17 cellular contexts compared by ENCODE assay signal in the genomic region with DNA sequence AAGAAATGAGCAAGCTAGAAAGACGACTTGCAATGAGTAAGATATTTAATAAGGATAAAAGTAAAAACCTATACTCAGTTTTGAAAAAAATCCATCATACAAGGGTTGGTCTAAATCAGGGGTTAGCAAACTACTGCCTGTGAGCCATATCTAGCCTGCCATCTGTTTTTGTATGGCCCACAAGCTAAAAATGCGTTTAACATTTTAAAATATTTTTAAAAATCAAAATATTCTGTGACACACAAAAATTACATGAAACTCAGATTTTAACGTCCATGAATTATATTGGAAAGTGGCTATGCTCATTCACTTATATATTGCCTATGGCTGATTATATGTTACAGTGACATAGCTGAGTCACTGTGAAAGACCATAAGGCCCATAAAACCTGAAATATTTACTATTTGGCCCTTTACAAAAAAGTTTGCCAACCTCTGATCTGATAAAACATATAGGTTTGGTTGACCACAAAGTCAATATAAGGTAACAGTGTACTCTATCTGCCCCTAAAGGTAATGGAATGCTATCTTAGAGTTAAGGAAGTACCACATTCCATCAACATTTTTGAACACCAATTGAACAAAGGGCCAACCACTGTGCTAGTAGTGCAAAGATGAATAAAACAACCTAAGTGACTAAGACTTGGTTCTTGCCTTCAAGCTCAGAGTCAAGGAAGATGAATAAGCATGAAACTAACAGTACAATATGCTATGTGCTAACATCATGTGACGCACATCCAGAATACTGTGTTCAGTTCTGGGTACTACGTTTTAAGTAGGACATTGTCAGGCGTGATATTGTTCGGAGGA. TPM values are rescaled to one million over a fixed set of nuclear protein-coding genes. Genes with fewer than 3 reads are reported as not detected.
DNase-seq lines count a peak whose midpoint lies in the region; ATAC-seq, FAIRE-seq and TF ChIP-seq lines count a peak whose summit lies in the region.
"Had no signal": no experiment of that assay in that cellular context is flagged by ENCODE, and none has a peak within 500 bp of the region (broad histone marks: within the 10 kb centered on the region; RNA-seq: fewer than 3 reads in every experiment).

No MANE protein-coding gene starts in this region.

- H3K4me3 ChIP-seq in keratinocyte (ENCODE audit: control insufficient read depth in 2 of 3, extremely low read depth in 1 of 3, insufficient read depth in 2 of 3, low read depth in 1 of 3, low read length in 3 of 3), result no peak overlapping the region
- H3K4me3 ChIP-seq: HAP-1 had no signal

- H2AFZ ChIP-seq in keratinocyte (ENCODE audit: control insufficient read depth, low read length), result no peak overlapping the region

- intact Hi-C loops in activated CD4-positive, alpha-beta memory T cell treated with anti-CD3 and anti-CD28 coated beads for 36 hours (cut with micrococcal nuclease), result loop anchor here (2.0 kb wide), 1 partner anchor 24 kb away; no protein-coding TSS in a partner anchor

- no peaks in the 10 kb centered on the region for H3K27me3 Mint-ChIP-seq in activated CD4-positive, alpha-beta memory T cell treated with anti-CD3 and anti-CD28 coated beads for 36 hours
- no peaks in the 10 kb centered on the region for H3K27me3 Mint-ChIP-seq in activated CD4-positive, alpha-beta memory T cell treated with anti-CD3 and anti-CD28 coated beads, Interleukin-2, amount 10 ng/mL, durations not matched to agents 7 days and 5 days
- H3K27me3 Mint-ChIP-seq in activated naive CD8-positive, alpha-beta T cell treated with anti-CD3 and anti-CD28 coated beads for 36 hours, result no peaks in the 10 kb centered on the region
- H3K27me3 Mint-ChIP-seq: CD4-positive, alpha-beta memory T cell had no signal

- H3K4me2 ChIP-seq in keratinocyte (ENCODE audit: control insufficient read depth, extremely low read depth, insufficient read depth, low read depth, low read length), result no peak overlapping the region

- no peak overlapping the region for H3K9ac ChIP-seq in keratinocyte (ENCODE audit: control insufficient read depth, extremely low read depth, insufficient read depth, low read length)

- peak overlapping the region; percentile 15 for H3K27ac ChIP-seq in keratinocyte (ENCODE audit: control insufficient read depth, insufficient read depth, low read length)

- no peak for TF ChIP-seq CTCF in keratinocyte (optimal IDR thresholded peaks at IDR 0.05 in 1 of 3, IDR thresholded peaks at IDR 0.05 in 1 of 3, conservative IDR thresholded peaks at IDR 0.05 in 1 of 3; ENCODE audit: extremely low read depth in 1 of 3, insufficient read depth in 2 of 3, low read length in 3 of 3)

- H4K20me1 ChIP-seq in keratinocyte (ENCODE audit: control insufficient read depth, extremely low read depth, insufficient read depth, low read length), result no peaks in the 10 kb centered on the region

- no peak overlapping the region for H3K4me3 Mint-ChIP-seq in activated CD4-positive, alpha-beta memory T cell treated with anti-CD3 and anti-CD28 coated beads for 36 hours
- no peak overlapping the region for H3K4me3 Mint-ChIP-seq in activated CD4-positive, alpha-beta memory T cell treated with anti-CD3 and anti-CD28 coated beads, Interleukin-2, amount 10 ng/mL, durations not matched to agents 7 days and 5 days
- H3K4me3 Mint-ChIP-seq in activated naive CD8-positive, alpha-beta T cell treated with anti-CD3 and anti-CD28 coated beads for 36 hours, result peak overlapping the region; percentile 27
- H3K4me3 Mint-ChIP-seq: WTC11 had no signal

- H3K36me3 ChIP-seq in keratinocyte (ENCODE audit: control insufficient read depth in 2 of 2, extremely low read depth in 1 of 2, insufficient read depth in 2 of 2, low read length in 2 of 2), result no peaks in the 10 kb centered on the region
- H3K36me3 ChIP-seq: HAP-1 had no signal

- dilution Hi-C loops in keratinocyte (cut with MboI; ENCODE audit: extremely low pct_ligation_motif_present, low sequenced_read_pairs), result no loop called here

- H3K9me3 Mint-ChIP-seq in activated CD4-positive, alpha-beta memory T cell treated with anti-CD3 and anti-CD28 coated beads for 36 hours, result no peaks in the 10 kb centered on the region
- no peaks in the 10 kb centered on the region for H3K9me3 Mint-ChIP-seq in activated CD4-positive, alpha-beta memory T cell treated with anti-CD3 and anti-CD28 coated beads, Interleukin-2, amount 10 ng/mL, durations not matched to agents 7 days and 5 days
- H3K9me3 Mint-ChIP-seq in activated naive CD8-positive, alpha-beta T cell treated with anti-CD3 and anti-CD28 coated beads for 36 hours, result no peaks in the 10 kb centered on the region
- H3K9me3 Mint-ChIP-seq: CD4-positive, alpha-beta memory T cell; WTC11 had no signal

- H3K36me3 Mint-ChIP-seq in activated CD4-positive, alpha-beta memory T cell treated with anti-CD3 and anti-CD28 coated beads for 36 hours, result peaks cover 20% of the 10 kb centered on the region
- peaks cover 45% of the 10 kb centered on the region for H3K36me3 Mint-ChIP-seq in activated CD4-positive, alpha-beta memory T cell treated with anti-CD3 and anti-CD28 coated beads, Interleukin-2, amount 10 ng/mL, durations not matched to agents 7 days and 5 days (ENCODE audit: low read depth)
- peaks cover 39% of the 10 kb centered on the region for H3K36me3 Mint-ChIP-seq in activated naive CD8-positive, alpha-beta T cell treated with anti-CD3 and anti-CD28 coated beads for 36 hours
- H3K36me3 Mint-ChIP-seq: WTC11 had no signal

- POLR2A ChIA-PET in activated CD4-positive, alpha-beta memory T cell treated with anti-CD3 and anti-CD28 coated beads for 36 hours (lab: Charles Lee), result interaction anchor here (0.6 kb wide), 1 partner anchor 21 kb away, joined by 3 read pairs; no protein-coding TSS in a partner anchor
- POLR2A ChIA-PET in activated CD4-positive, alpha-beta memory T cell treated with anti-CD3 and anti-CD28 coated beads, Interleukin-2, amount 10 ng/mL, durations not matched to agents 7 days and 5 days (lab: Charles Lee), result no interaction called here

- no peak for ATAC-seq in left lobe of liver
- ATAC-seq: left colon, WTC11 had no signal

- H3K4me1 Mint-ChIP-seq in activated CD4-positive, alpha-beta memory T cell treated with anti-CD3 and anti-CD28 coated beads for 36 hours (ENCODE audit: low read depth), result peaks cover 44% of the 10 kb centered on the region
- peaks cover 47% of the 10 kb centered on the region for H3K4me1 Mint-ChIP-seq in activated CD4-positive, alpha-beta memory T cell treated with anti-CD3 and anti-CD28 coated beads, Interleukin-2, amount 10 ng/mL, durations not matched to agents 7 days and 5 days
- H3K4me1 Mint-ChIP-seq in activated naive CD8-positive, alpha-beta T cell treated with anti-CD3 and anti-CD28 coated beads for 36 hours, result peaks cover 31% of the 10 kb centered on the region

- CTCF ChIA-PET in activated CD4-positive, alpha-beta memory T cell treated with anti-CD3 and anti-CD28 coated beads for 36 hours (lab: Charles Lee), result interaction anchor here (1.0 to 1.6 kb wide), 4 partner anchors 17 to 82 kb away, joined by 4 to 14 read pairs (median 8); no protein-coding TSS in a partner anchor
- CTCF ChIA-PET in activated CD4-positive, alpha-beta memory T cell treated with anti-CD3 and anti-CD28 coated beads, Interleukin-2, amount 10 ng/mL, durations not matched to agents 7 days and 5 days (lab: Charles Lee), result interaction anchor here (1.0 to 1.5 kb wide), 2 partner anchors 70 to 82 kb away, joined by 4 read pairs; no protein-coding TSS in a partner anchor

- no peak for DNase-seq in activated CD4-positive, alpha-beta memory T cell treated with anti-CD3 and anti-CD28 coated beads for 36 hours
- DNase-seq in activated CD4-positive, alpha-beta memory T cell treated with anti-CD3 and anti-CD28 coated beads, Interleukin-2, amount 10 ng/mL, durations not matched to agents 7 days and 5 days, result no peak
- peak; percentile 49 for DNase-seq in HT-29 (ENCODE audit: low spot score)
- no peak for DNase-seq in activated naive CD8-positive, alpha-beta T cell treated with anti-CD3 and anti-CD28 coated beads for 36 hours
- DNase-seq in keratinocyte (ENCODE audit: low read depth, low spot score), result peak; percentile 50
- DNase-seq in kidney glomerular epithelial cell (lab: John Stamatoyannopoulos, UW), result no peak
- no peak for DNase-seq in GM19238 (ENCODE audit: insufficient read length, low spot score)
- DNase-seq in left lobe of liver (ENCODE audit: low spot score), result no peak
- DNase-seq: CD4-positive, alpha-beta memory T cell; hypothalamus; left colon; NCI-H1105; NCI-H748 treated with DMSO at 0.1 percent for 48 hours had no signal

- H3K4me1 ChIP-seq in keratinocyte (ENCODE audit: control insufficient read depth, extremely low read depth, insufficient read depth, low read length), result peaks cover 18% of the 10 kb centered on the region

- no peaks in the 10 kb centered on the region for H3K9me1 ChIP-seq in keratinocyte (ENCODE audit: control insufficient read depth, extremely low read depth, insufficient read depth, low read length)

- no peaks in the 10 kb centered on the region for H3K9me3 ChIP-seq in keratinocyte (ENCODE audit: control insufficient read depth, low read depth, low read length)
- H3K9me3 ChIP-seq: HAP-1 had no signal

- H3K27ac Mint-ChIP-seq in activated CD4-positive, alpha-beta memory T cell treated with anti-CD3 and anti-CD28 coated beads for 36 hours, result peak overlapping the region; percentile 40
- no peak overlapping the region for H3K27ac Mint-ChIP-seq in activated CD4-positive, alpha-beta memory T cell treated with anti-CD3 and anti-CD28 coated beads, Interleukin-2, amount 10 ng/mL, durations not matched to agents 7 days and 5 days
- peak overlapping the region; percentile 6 for H3K27ac Mint-ChIP-seq in activated naive CD8-positive, alpha-beta T cell treated with anti-CD3 and anti-CD28 coated beads for 36 hours
- H3K27ac Mint-ChIP-seq: WTC11 had no signal

- peak; percentile 87 for FAIRE-seq in keratinocyte (lab: Jason Lieb, UNC)

- no peaks in the 10 kb centered on the region for H3K27me3 ChIP-seq in keratinocyte (ENCODE audit: control insufficient read depth, extremely low read depth, insufficient read depth, low read length)

- peaks cover 24% of the 10 kb centered on the region for H3K79me2 ChIP-seq in keratinocyte (ENCODE audit: control insufficient read depth, insufficient read depth, low read length)

RNA-seq across cellular contexts. Expression of a gene that starts 3.1 kb away (rescaled TPM):
- total RNA-seq in activated CD4-positive, alpha-beta memory T cell treated with anti-CD3 and anti-CD28 coated beads for 36 hours, result 10 to 100 TPM; 52.5 to 60.3 TPM
- total RNA-seq in activated CD4-positive, alpha-beta memory T cell treated with anti-CD3 and anti-CD28 coated beads, Interleukin-2, amount 10 ng/mL, durations not matched to agents 7 days and 5 days, result 10 to 100 TPM; 60.2 to 63.2 TPM
- total RNA-seq in HT-29 (2014; rRNA removed; shearing (Covaris generic)), result 29.1 and 31.7 TPM in 2 replicates
- total RNA-seq in activated naive CD8-positive, alpha-beta T cell treated with anti-CD3 and anti-CD28 coated beads for 36 hours, result 10 to 100 TPM; 53.2 to 59.1 TPM
- 24.5 to 64.3 TPM (median 26.4 TPM) in 3 replicates for polyA plus RNA-seq in keratinocyte
- polyA plus RNA-seq in keratinocyte (2011; ENCODE audit: low read depth), result 14.1 TPM
- 25.8 and 48.8 TPM in 2 replicates for polyA plus RNA-seq in keratinocyte (2011; cell fraction: cytosol; rRNA removed)
- polyA plus RNA-seq in keratinocyte (2011; cell fraction: nucleus; rRNA removed), result 21.3 and 31.3 TPM in 2 replicates
- 17.1 and 40.5 TPM in 2 replicates for polyA plus RNA-seq in keratinocyte (2012; ENCODE audit: low replicate concordance)
- polyA minus RNA-seq in keratinocyte, result 0.62 to 9.0 TPM (median 2.6 TPM) in 3 replicates
- 10.4 TPM for polyA minus RNA-seq in keratinocyte (2011; cell fraction: cytosol; rRNA and poly(A)+ RNA removed)
- 4.5 and 9.5 TPM in 2 replicates for polyA minus RNA-seq in keratinocyte (2011; cell fraction: nucleus; rRNA and poly(A)+ RNA removed)
- total RNA-seq in left lobe of liver, result 14.4 TPM

RNA-seq across cellular contexts. Expression of a gene that starts 3.8 kb away (rescaled TPM):
- total RNA-seq in activated CD4-positive, alpha-beta memory T cell treated with anti-CD3 and anti-CD28 coated beads for 36 hours, result 10 to 100 TPM; 26.9 to 28.4 TPM
- total RNA-seq in activated CD4-positive, alpha-beta memory T cell treated with anti-CD3 and anti-CD28 coated beads, Interleukin-2, amount 10 ng/mL, durations not matched to agents 7 days and 5 days, result 10 to 100 TPM; 19.9 to 20.8 TPM
- total RNA-seq in HT-29 (2014; rRNA removed; shearing (Covaris generic)), result 32.6 and 40.0 TPM in 2 replicates
- 10 to 100 TPM; 29.0 to 30.1 TPM for total RNA-seq in activated naive CD8-positive, alpha-beta T cell treated with anti-CD3 and anti-CD28 coated beads for 36 hours
- polyA plus RNA-seq in keratinocyte, result 45.7 to 70.6 TPM (median 61.8 TPM) in 3 replicates
- polyA plus RNA-seq in keratinocyte (2011; ENCODE audit: low read depth), result 64.1 TPM
- 53.6 and 75.3 TPM in 2 replicates for polyA plus RNA-seq in keratinocyte (2011; cell fraction: cytosol; rRNA removed)
- 47.5 and 48.3 TPM in 2 replicates for polyA plus RNA-seq in keratinocyte (2011; cell fraction: nucleus; rRNA removed)
- polyA plus RNA-seq in keratinocyte (2012; ENCODE audit: low replicate concordance), result 53.2 and 55.2 TPM in 2 replicates
- polyA minus RNA-seq in keratinocyte, result 20.1 to 38.2 TPM (median 33.0 TPM) in 3 replicates
- polyA minus RNA-seq in keratinocyte (2011; cell fraction: cytosol; rRNA and poly(A)+ RNA removed), result 36.6 TPM
- polyA minus RNA-seq in keratinocyte (2011; cell fraction: nucleus; rRNA and poly(A)+ RNA removed), result 18.9 and 26.2 TPM in 2 replicates
- 10.5 TPM for total RNA-seq in left lobe of liver

RNA-seq across cellular contexts. Expression of a gene that starts 48.4 kb away (rescaled TPM):
- not detected for total RNA-seq in activated CD4-positive, alpha-beta memory T cell treated with anti-CD3 and anti-CD28 coated beads for 36 hours
- total RNA-seq in activated CD4-positive, alpha-beta memory T cell treated with anti-CD3 and anti-CD28 coated beads, Interleukin-2, amount 10 ng/mL, durations not matched to agents 7 days and 5 days, result not detected
- total RNA-seq in HT-29 (2014; rRNA removed; shearing (Covaris generic)), result not detected in 2 replicates
- total RNA-seq in activated naive CD8-positive, alpha-beta T cell treated with anti-CD3 and anti-CD28 coated beads for 36 hours, result not detected
- not detected in 3 replicates for polyA plus RNA-seq in keratinocyte
- not detected for polyA plus RNA-seq in keratinocyte (2011; ENCODE audit: low read depth)
- not detected in 2 replicates for polyA plus RNA-seq in keratinocyte (2011; cell fraction: cytosol; rRNA removed)
- polyA plus RNA-seq in keratinocyte (2011; cell fraction: nucleus; rRNA removed), result not detected in 2 replicates
- not detected in 2 replicates for polyA plus RNA-seq in keratinocyte (2012; ENCODE audit: low replicate concordance)
- not detected in 3 replicates for polyA minus RNA-seq in keratinocyte
- polyA minus RNA-seq in keratinocyte (2011; cell fraction: cytosol; rRNA and poly(A)+ RNA removed), result not detected
- polyA minus RNA-seq in keratinocyte (2011; cell fraction: nucleus; rRNA and poly(A)+ RNA removed), result not detected in 2 replicates
- total RNA-seq in left lobe of liver, result 39.4 TPM
- total RNA-seq: CD4-positive, alpha-beta memory T cell; osteoblast; RPMI7951; WTC11 had no signal
- polyA plus RNA-seq: CD4-positive, alpha-beta memory T cell had no signal

RNA-seq across cellular contexts. Expression of a gene that starts 52.8 kb away (rescaled TPM):
- total RNA-seq in activated CD4-positive, alpha-beta memory T cell treated with anti-CD3 and anti-CD28 coated beads for 36 hours, result 10 to 100 TPM; 17.3 to 19.1 TPM
- total RNA-seq in activated CD4-positive, alpha-beta memory T cell treated with anti-CD3 and anti-CD28 coated beads, Interleukin-2, amount 10 ng/mL, durations not matched to agents 7 days and 5 days, result 10 to 100 TPM; 17.8 to 19.7 TPM
- 8.5 and 11.2 TPM in 2 replicates for total RNA-seq in HT-29 (2014; rRNA removed; shearing (Covaris generic))
- 10 to 100 TPM; 14.5 to 16.5 TPM for total RNA-seq in activated naive CD8-positive, alpha-beta T cell treated with anti-CD3 and anti-CD28 coated beads for 36 hours
- polyA plus RNA-seq in keratinocyte, result 36.3 to 45.7 TPM (median 43.3 TPM) in 3 replicates
- 10.2 TPM for polyA plus RNA-seq in keratinocyte (2011; ENCODE audit: low read depth)
- 35.0 and 57.3 TPM in 2 replicates for polyA plus RNA-seq in keratinocyte (2011; cell fraction: cytosol; rRNA removed)
- polyA plus RNA-seq in keratinocyte (2011; cell fraction: nucleus; rRNA removed), result 35.2 and 41.9 TPM in 2 replicates
- polyA plus RNA-seq in keratinocyte (2012; ENCODE audit: low replicate concordance), result 22.4 and 23.5 TPM in 2 replicates
- 19.2 to 45.8 TPM (median 37.8 TPM) in 3 replicates for polyA minus RNA-seq in keratinocyte
- 17.8 TPM for polyA minus RNA-seq in keratinocyte (2011; cell fraction: cytosol; rRNA and poly(A)+ RNA removed)
- 14.2 and 20.6 TPM in 2 replicates for polyA minus RNA-seq in keratinocyte (2011; cell fraction: nucleus; rRNA and poly(A)+ RNA removed)
- 18.3 TPM for total RNA-seq in left lobe of liver

Comparison
In these comparisons a context has a peak if more than half of its experiments do, and no peak if none do; other contexts are left out.
1. DNase-seq: peak in HT-29 (single experiment) and keratinocyte (single experiment); none in activated CD4-positive, alpha-beta memory T cell treated with anti-CD3 and anti-CD28 coated beads for 36 hours (single experiment), activated CD4-positive, alpha-beta memory T cell treated with anti-CD3 and anti-CD28 coated beads, Interleukin-2, amount 10 ng/mL, durations not matched to agents 7 days and 5 days (single experiment), activated naive CD8-positive, alpha-beta T cell treated with anti-CD3 and anti-CD28 coated beads for 36 hours (single experiment), kidney glomerular epithelial cell (single experiment), GM19238 (single experiment) and left lobe of liver (single experiment).
2. RNA of a gene that starts 48.4 kb away (total RNA-seq): 39.4 TPM in left lobe of liver (single experiment); not detected in activated naive CD8-positive, alpha-beta T cell treated with anti-CD3 and anti-CD28 coated beads for 36 hours, not detected in activated CD4-positive, alpha-beta memory T cell treated with anti-CD3 and anti-CD28 coated beads for 36 hours, not detected in activated CD4-positive, alpha-beta memory T cell treated with anti-CD3 and anti-CD28 coated beads, Interleukin-2, amount 10 ng/mL, durations not matched to agents 7 days and 5 days and not detected in HT-29; every median in the first group is over 10 times any median in the second.